ENCODE assay signal across 10 cellular contexts in the genomic region with DNA sequence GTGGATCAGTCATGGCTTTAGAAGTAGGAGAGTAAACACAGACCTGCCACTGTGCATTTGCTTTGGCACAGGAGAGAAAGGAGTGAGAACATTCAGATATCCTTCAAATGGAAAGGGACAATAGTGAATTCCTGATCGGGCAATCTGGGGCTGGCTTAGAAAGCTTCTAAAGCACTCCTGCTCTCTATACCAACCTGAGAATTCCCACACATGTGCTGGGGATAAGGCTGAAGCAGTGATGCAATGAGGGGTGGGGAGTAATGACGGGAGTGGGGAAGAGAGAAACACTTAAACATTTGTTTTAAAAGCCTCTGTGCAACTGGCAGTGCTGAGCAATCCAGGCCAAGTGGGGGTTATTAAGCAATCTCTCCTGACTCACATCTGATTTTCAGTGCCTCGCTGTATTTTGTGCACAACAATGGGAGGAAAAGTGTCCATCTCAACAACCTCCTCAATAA.
A peak's percentile ranks its signal among the peaks of the same experiment; 100 is the strongest.
DNase-seq lines count a peak whose midpoint lies in the region; ATAC-seq and TF ChIP-seq lines count a peak whose summit lies in the region.
"Had no signal": no experiment of that assay in that cellular context is flagged by ENCODE, and none has a peak within 500 bp of the region (broad histone marks: within the 10 kb centered on the region; RNA-seq: fewer than 3 reads in every experiment).

No MANE protein-coding gene starts in this region.

- H3K4me3 ChIP-seq in AG09309 (ENCODE audit: control insufficient read depth, low read depth, low read length), result no peak overlapping the region
- no peak overlapping the region for H3K4me3 ChIP-seq in NB4 (ENCODE audit: low read depth, low read length)
- no peak overlapping the region for H3K4me3 ChIP-seq in colonic mucosa

- H3K36me3 ChIP-seq in colonic mucosa, result peaks cover 23% of the 10 kb centered on the region

- H3K9me3 ChIP-seq in colonic mucosa, result no peaks in the 10 kb centered on the region

- H3K4me1 ChIP-seq in colonic mucosa, result no peaks in the 10 kb centered on the region

- H3K27ac ChIP-seq in colonic mucosa, result no peak overlapping the region

- TF ChIP-seq CTCF in AG09309 (IDR thresholded peaks at IDR 0.05; ENCODE audit: control insufficient read depth, insufficient read depth, low read depth, low read length, missing control alignments) (no peak), NB4 (IDR thresholded peaks at IDR 0.05; ENCODE audit: low read depth, low read length) (no peak), colonic mucosa (IDR thresholded peaks at IDR 0.05) (no peak)

- no peak overlapping the region for H3K9ac ChIP-seq in colonic mucosa (ENCODE audit: low read depth in 2 of 2, low read length in 2 of 2)

- no peak for TF ChIP-seq POLR2A in NB4 (IDR thresholded peaks at IDR 0.05; ENCODE audit: extremely low read depth, insufficient read length)

- ATAC-seq in HG03469 (IDR thresholded peaks at IDR 0.05; ENCODE audit: unreplicated experiment), result no peak
- ATAC-seq: left colon had no signal

- intact Hi-C loops in colonic mucosa (cut with DNase I), result no loop called here
- intact Hi-C loops in posterior vena cava (cut with DNase I), result loop anchor here in 1 of 2 donors (5.0 kb wide), 1 partner anchor 1024 kb away; no protein-coding TSS in a partner anchor

- H3K27me3 ChIP-seq in colonic mucosa, result no peaks in the 10 kb centered on the region

- DNase-seq in AG09309 (ENCODE audit: low read depth) (peak; percentile 92), NB4 (ENCODE audit: low read depth) (peak; percentile 85), colonic mucosa (peak; percentile 24), lung microvascular endothelial cell (ENCODE audit: low read depth in 2 of 2) (peak; percentile 28 to 92), NCI-H446 treated with DMSO at 0.1 percent for 48 hours (lab: John Stamatoyannopoulos, UW) (no peak), NCI-H1930 (lab: John Stamatoyannopoulos, UW) (no peak), posterior vena cava (ENCODE audit: low spot score) (no peak)
- DNase-seq: left colon, SHP77 treated with DMSO at 0.1 percent for 48 hours had no signal

Comparison
In these comparisons a context has a peak if more than half of its experiments do, and no peak if none do; other contexts are left out.
1. DNase-seq: peak in AG09309 (single experiment), NB4 (single experiment), colonic mucosa (single experiment) and lung microvascular endothelial cell (2 of 2); none in NCI-H446 treated with DMSO at 0.1 percent for 48 hours (single experiment), NCI-H1930 (0 of 2) and posterior vena cava (single experiment).